8 cellular contexts compared by ENCODE assay signal in genomic region chr11:34356918-34357645, GRCh38. TPM values are rescaled to one million over a fixed set of nuclear protein-coding genes. Genes with fewer than 3 reads are reported as not detected.
A peak's percentile ranks its signal among the peaks of the same experiment; 100 is the strongest.
DNase-seq lines count a peak whose midpoint lies in the region; ATAC-seq, FAIRE-seq and TF ChIP-seq lines count a peak whose summit lies in the region.

No MANE protein-coding gene starts in this region.

- ATAC-seq in GM18498 (IDR thresholded peaks at IDR 0.05; ENCODE audit: unreplicated experiment) (peak; percentile 27), K562 (no peak), gastrocnemius medialis (peak; percentile 53 to 62)

- intact Hi-C loops in K562 (cut with micrococcal nuclease) (loop anchor here (5.0 to 10.0 kb wide), 2 partner anchors 502 to 540 kb away; no protein-coding TSS in a partner anchor), gastrocnemius medialis (cut with DNase I; ENCODE audit: low total_unique reads) (loop anchor here (1.0 to 5.0 kb wide), 4 partner anchors 11 to 560 kb away; partner anchors contain the start of genes APIP and PDHX)

- peaks cover 12% of the 10 kb centered on the region for H3K4me1 ChIP-seq in HUES48 (ENCODE audit: control insufficient read depth, insufficient read depth, low read length)
- H3K4me1 ChIP-seq in K562 (replicated peaks in 1 of 2; ENCODE audit: control insufficient read depth in 2 of 2, insufficient read depth in 2 of 2, low read length in 2 of 2), result peaks cover 9 to 27% of the 10 kb centered on the region in 2 experiments
- peaks cover 24 to 30% of the 10 kb centered on the region in 2 donors for H3K4me1 ChIP-seq in gastrocnemius medialis

- H3K4me2 ChIP-seq in K562 (ENCODE audit: insufficient read depth, low read length), result peak overlapping the region; percentile 48; the same call in 1 of the 2 replicates

- H3K27me3 ChIP-seq in HUES48 (ENCODE audit: control insufficient read depth, insufficient read depth, low read length) (peaks cover 37% of the 10 kb centered on the region), K562 (ENCODE audit: control insufficient read depth in 2 of 2, insufficient read depth in 2 of 2, low read length in 2 of 2) (peaks cover 17 to 23% of the 10 kb centered on the region in 2 experiments), gastrocnemius medialis (peaks cover 0 to 11% (median 0%) of the 10 kb centered on the region in 3 donors)

- no peak for FAIRE-seq in K562 (lab: Jason Lieb, UNC)

- H3K9me1 ChIP-seq in K562 (ENCODE audit: control insufficient read depth, insufficient read depth, low read length), result no peaks in the 10 kb centered on the region

- no TSS peak for BruUV-seq in K562 (replicated peaks; lab: Mats Ljungman, UMichigan)

- H3K27ac ChIP-seq in 22Rv1 (peak overlapping the region; percentile 90), HUES48 (ENCODE audit: low read depth, low read length) (no peak overlapping the region), K562 (ENCODE audit: extremely low read depth, low read depth, low read length) (no peak overlapping the region), gastrocnemius medialis (peak overlapping the region; percentile 90 to 96 (median 91))

- TF ChIP-seq POLR2A in K562 (conservative IDR thresholded peaks at IDR 0.05) (no peak), gastrocnemius medialis (IDR thresholded peaks at IDR 0.05) (peak; percentile 52 to 64)

- TF ChIP-seq CTCF in 22Rv1 (IDR thresholded peaks at IDR 0.05) (peak; percentile 35), K562 (IDR thresholded peaks at IDR 0.05 in 2 of 3, conservative IDR thresholded peaks at IDR 0.05 in 1 of 3; ENCODE audit: insufficient read depth in 2 of 3, low read depth in 1 of 3, low read length in 3 of 3) (no peak), gastrocnemius medialis (IDR thresholded peaks at IDR 0.05 in 4 of 5, conservative IDR thresholded peaks at IDR 0.05 in 1 of 5) (no peak)

- WGBS in K562 (ENCODE audit: insufficient coverage, low coverage, missing lambda C conversion rate), result 23% methylated on average over 57 of the region's 82 CpGs

- TF ChIP-seq RAD21 in K562 (CRISPR knock-in tag; conservative IDR thresholded peaks at IDR 0.05 in 1 of 2, IDR thresholded peaks at IDR 0.05 in 1 of 2), result no peak

- no peak for TF ChIP-seq EP300 in K562 (IDR thresholded peaks at IDR 0.05; ENCODE audit: low read length)

- H3K9me3 ChIP-seq in HUES48 (ENCODE audit: control insufficient read depth, insufficient read depth, low read length) (no peaks in the 10 kb centered on the region), K562 (replicated peaks; ENCODE audit: control insufficient read depth, insufficient read depth, low read depth, low read length) (no peaks in the 10 kb centered on the region), gastrocnemius medialis (no peaks in the 10 kb centered on the region)

- no peaks in the 10 kb centered on the region for H3K36me3 ChIP-seq in HUES48 (ENCODE audit: control insufficient read depth, insufficient read depth, low read length)
- H3K36me3 ChIP-seq in K562 (ENCODE audit: control insufficient read depth, insufficient read depth, low read length), result no peaks in the 10 kb centered on the region
- no peaks in the 10 kb centered on the region for H3K36me3 ChIP-seq in gastrocnemius medialis

- H3K79me2 ChIP-seq in K562 (ENCODE audit: control insufficient read depth, insufficient read depth, low read length), result no peaks in the 10 kb centered on the region

- H4K20me1 ChIP-seq in K562 (replicated peaks; ENCODE audit: control insufficient read depth, insufficient read depth, low read length), result peaks cover 6% of the 10 kb centered on the region; the same call in 1 of the 2 replicates

- H3K4me3 ChIP-seq in HUES48 (ENCODE audit: low read depth, low read length) (peak overlapping the region; percentile 65), K562 (peak overlapping the region; percentile 30; the same call in 1 of the 2 replicates), iPS-11a (ENCODE audit: low read depth, low read length) (peak overlapping the region; percentile 44), gastrocnemius medialis (peak overlapping the region; percentile 69 to 93 (median 79))

- POLR2A ChIA-PET in K562 (lab: Yijun Ruan, JAX), result interaction anchor here (0.6 to 1.6 kb wide), 4 partner anchors 9 to 360 kb away, joined by 3 to 4 read pairs (median 3); no protein-coding TSS in a partner anchor

- H3K9ac ChIP-seq in HUES48 (ENCODE audit: low read depth, low read length) (peak overlapping the region; percentile 34; the same call in 1 of the 2 replicates), K562 (ENCODE audit: insufficient read depth in 1 of 2, low read depth in 2 of 2, low read length in 2 of 2) (peak overlapping the region in 1 of 2 experiments; percentile 82; a peak in 2 of 4 replicates)

- H2AFZ ChIP-seq in K562 (ENCODE audit: low read depth, low read length), result peak overlapping the region; percentile 61; the same call in 1 of the 2 replicates

- DNase-seq in T-helper 22 cell (ENCODE audit: low read depth) (peak; percentile 21), K562 (ENCODE audit: extremely low read depth in 1 of 4, low spot score in 3 of 4) (peak in 3 of 4 experiments; percentile 16 to 21 (median 19)), gastrocnemius medialis (peak; percentile 53 to 73), COLO829 (ENCODE audit: low spot score) (no peak)

- in situ Hi-C loops in K562 (cut with MboI) (loop anchor here (5.0 to 10.0 kb wide), 2 partner anchors 180 to 362 kb away; no protein-coding TSS in a partner anchor), gastrocnemius medialis (cut with MboI; ENCODE audit: low sequenced_read_pairs in 4 of 4) (loop anchor here in 2 of 4 donors (5.0 to 25.0 kb wide), 2 partner anchors 180 to 370 kb away; no protein-coding TSS in a partner anchor)

- CTCF ChIA-PET in K562 (lab: Yijun Ruan, JAX; ENCODE audit: low intra/inter-chr PET ratio), result interaction anchor here (0.7 to 2.9 kb wide), 3 partner anchors 179 to 487 kb away, joined by 3 to 80 read pairs (median 3); no protein-coding TSS in a partner anchor

TF ChIP-seq in K562, 482 proteins besides CTCF, POLR2A, EP300 and RAD21:
- 0 out of 2 replicates have a peak, but pooled peaks have one; percentile 10 for TF ChIP-seq RBFOX2 (IDR thresholded peaks at IDR 0.05; ENCODE audit: low read depth, low read length)
- TF ChIP-seq PHF8 (IDR thresholded peaks at IDR 0.05; ENCODE audit: borderline replicate concordance, low read length), result no peak
- peak; percentile 69 for TF ChIP-seq ZBTB33 (CRISPR knock-in tag; IDR thresholded peaks at IDR 0.05)

RNA-seq across cellular contexts. Expression of gene ABTB2, which starts 0.7 kb away (rescaled TPM):
- 0.07 and 0.76 TPM in 2 replicates for total RNA-seq in K562 (2011; cell fraction: chromatin; rRNA removed; ENCODE audit: low replicate concordance)
- total RNA-seq in K562 (2011; cell fraction: nucleolus; rRNA removed), result 0.53 and 0.83 TPM in 2 replicates
- 0.15 and 0.22 TPM in 2 replicates for total RNA-seq in K562 (2011; cell fraction: nucleoplasm; rRNA removed)
- 0.18 TPM in 1 of 2 replicates, not detected in the other for total RNA-seq in K562 (2014; rRNA removed)
- total RNA-seq in K562 (2014; rRNA removed; fragmentation: Illumina TruSeq; extraction: Trizol), result not detected in 2 replicates
- total RNA-seq in K562 (2015; rRNA removed; fragmentation: Illumina TruSeq; extraction: Trizol), result 0.04 TPM in 2 replicates
- total RNA-seq in K562 (2021), result 0.13 and 0.29 TPM in 2 replicates
- polyA plus RNA-seq in K562 (2011; rRNA removed), result 0.09 and 0.18 TPM in 2 replicates
- 0.09 and 0.30 TPM in 2 replicates for polyA plus RNA-seq in K562 (2011; cell fraction: cytosol; rRNA removed)
- polyA plus RNA-seq in K562 (2011; cell fraction: nucleus; rRNA removed), result 0.28 and 0.80 TPM in 2 replicates
- polyA plus RNA-seq in K562 (2012), result 0.22 and 0.31 TPM in 2 replicates
- polyA plus RNA-seq in K562 (2014; fragmentation: Illumina TruSeq; extraction: Trizol), result 0.12 and 0.14 TPM in 2 replicates
- polyA plus RNA-seq in K562 (2014; fragmentation: Nextera tagmentation; extraction: Ambion mirVana), result under 1 TPM in 1 of 2 experiments, not detected in 1; 0.03 TPM
- polyA plus RNA-seq in K562 (2014; rRNA removed), result 0.04 and 0.07 TPM in 2 replicates
- 0.06 and 0.21 TPM in 2 replicates for polyA minus RNA-seq in K562 (2011; rRNA and poly(A)+ RNA removed)
- polyA minus RNA-seq in K562 (2011; cell fraction: cytosol; rRNA and poly(A)+ RNA removed), result not detected in 2 replicates
- 0.33 and 0.40 TPM in 2 replicates for polyA minus RNA-seq in K562 (2011; cell fraction: nucleus; rRNA and poly(A)+ RNA removed)
- total RNA-seq in gastrocnemius medialis, result 10 to 100 TPM in 2 of 4 donors, 1 to 10 TPM in 2; 8.8 to 30.7 (median 12.2) TPM

Comparison
In these comparisons a context has a peak if more than half of its experiments do, and no peak if none do; other contexts are left out.
1. H3K27ac ChIP-seq: peak in 22Rv1 (single experiment) and gastrocnemius medialis (4 of 4); none in HUES48 (single experiment) and K562 (single experiment).
2. RNA of gene ABTB2, which starts 0.7 kb away (total RNA-seq): 8.8 to 30.7 TPM in gastrocnemius medialis; 0.04 to 0.83 TPM in K562; every median in the first group is over 4 times any median in the second.
3. Peak in every context shown above with its lines, with median percentiles within 50 percentile points of each other: H3K4me3 ChIP-seq.